18 cellular contexts compared by ENCODE assay signal in the genomic region with DNA sequence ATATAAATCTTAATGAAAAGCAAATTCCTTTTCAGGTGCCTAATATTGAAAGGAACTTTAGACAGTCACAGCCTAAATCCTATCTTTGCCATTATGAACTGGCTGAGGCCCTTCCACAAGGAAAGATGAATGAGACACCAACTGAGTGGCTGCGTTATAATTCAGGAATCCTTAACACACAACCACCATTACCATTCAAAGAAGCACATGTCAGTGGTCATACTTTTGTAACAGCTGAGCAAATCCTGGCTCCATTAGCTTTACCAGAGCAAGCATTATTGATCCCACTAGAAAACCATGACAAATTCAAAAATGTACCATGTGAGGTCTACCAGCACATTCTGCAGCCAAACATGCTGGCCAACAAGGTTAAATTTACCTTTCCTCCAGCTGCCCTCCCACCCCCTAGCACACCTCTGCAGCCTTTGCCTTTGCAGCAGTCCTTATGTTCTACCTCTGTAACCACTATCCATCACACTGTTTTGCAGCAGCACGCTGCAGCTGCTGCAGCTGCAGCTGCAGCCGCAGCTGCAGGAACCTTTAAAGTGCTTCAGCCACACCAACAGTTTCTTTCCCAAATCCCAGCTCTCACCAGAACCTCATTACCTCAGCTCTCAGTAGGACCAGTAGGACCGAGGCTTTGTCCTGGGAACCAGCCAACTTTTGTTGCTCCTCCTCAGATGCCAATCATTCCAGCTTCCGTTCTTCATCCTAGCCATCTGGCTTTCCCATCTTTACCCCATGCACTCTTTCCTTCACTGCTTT.
DNase-seq lines count a peak whose midpoint lies in the region; FAIRE-seq and TF ChIP-seq lines count a peak whose summit lies in the region.
"Had no signal": no experiment of that assay in that cellular context is flagged by ENCODE, and none has a peak within 500 bp of the region (broad histone marks: within the 10 kb centered on the region; RNA-seq: fewer than 3 reads in every experiment).

No MANE protein-coding gene starts in this region.

- H3K27me3 ChIP-seq in Peyer's patch, result no peaks in the 10 kb centered on the region

- in situ Hi-C loops in astrocyte of the spinal cord (cut with HindIII; ENCODE audit: low sequenced_read_pairs), result no loop called here

- no peaks in the 10 kb centered on the region for H3K9me3 ChIP-seq in Peyer's patch
- H3K9me3 ChIP-seq: Caco-2 had no signal

- no peaks in the 10 kb centered on the region for H3K36me3 ChIP-seq in Peyer's patch

- H3K27ac ChIP-seq in Peyer's patch, result no peak overlapping the region
- H3K27ac ChIP-seq: RWPE1 had no signal

- no peak overlapping the region for H3K4me3 ChIP-seq in astrocyte of the spinal cord (ENCODE audit: low read depth, low read length)
- no peak overlapping the region for H3K4me3 ChIP-seq in skeletal muscle cell (ENCODE audit: low read depth, low read length)
- H3K4me3 ChIP-seq in Peyer's patch, result no peak overlapping the region

- no peak for TF ChIP-seq CTCF in astrocyte of the spinal cord (IDR thresholded peaks at IDR 0.05; ENCODE audit: low read depth, low read length)
- TF ChIP-seq CTCF in Peyer's patch (IDR thresholded peaks at IDR 0.05), result no peak

- DNase-seq in GM12892 (ENCODE audit: insufficient read length) (no peak), LHCN-M2 (ENCODE audit: low read depth) (peak; percentile 50), astrocyte of the spinal cord (ENCODE audit: low read depth, low spot score) (peak; percentile 14), skeletal muscle cell (ENCODE audit: low read depth) (peak; percentile 15), HK-2 (ENCODE audit: unreplicated experiment) (no peak), Peyer's patch (no peak)
- DNase-seq in stimulated activated CD4-positive, alpha-beta T cell treated with anti-CD3 and anti-CD28 coated beads, Interleukin-2, amount 100 ng/mL, for 24 hours, result no peak
- DNase-seq: ACHN; AML-193; Caco-2; CD4-positive, CD25-positive, alpha-beta regulatory T cell; HCEC 1CT; NCI-H1417; NCI-H2029 treated with DMSO at 0.1 percent for 48 hours; NCI-H526 treated with DMSO at 0.1 percent for 48 hours; NK-92 treated with Interleukin-12 subunit alpha and Interleukin-12 subunit beta, amount 100 ng/mL, for 24 hours; T-helper 17 cell had no signal

- H3K4me1 ChIP-seq in Peyer's patch, result no peaks in the 10 kb centered on the region
- H3K4me1 ChIP-seq: Caco-2 had no signal

- TF ChIP-seq POLR2A in GM12892 (IDR thresholded peaks at IDR 0.05; ENCODE audit: low read depth, low read length) (no peak), Peyer's patch (IDR thresholded peaks at IDR 0.05) (no peak)

- FAIRE-seq in GM12892 (lab: Jason Lieb, UNC), result peak; percentile 44

Comparison
In these comparisons a context has a peak if more than half of its experiments do, and no peak if none do; other contexts are left out.
1. DNase-seq: peak in LHCN-M2 (single experiment), astrocyte of the spinal cord (single experiment) and skeletal muscle cell (single experiment); none in GM12892 (single experiment), stimulated activated CD4-positive, alpha-beta T cell treated with anti-CD3 and anti-CD28 coated beads, Interleukin-2, amount 100 ng/mL, for 24 hours (0 of 2), HK-2 (single experiment) and Peyer's patch (0 of 3).